20 cellular contexts compared by ENCODE assay signal in genomic region chr13:80737513-80737912, GRCh38.
A peak's percentile ranks its signal among the peaks of the same experiment; 100 is the strongest.
DNase-seq lines count a peak whose midpoint lies in the region; ATAC-seq and TF ChIP-seq lines count a peak whose summit lies in the region.
"Had no signal": no experiment of that assay in that cellular context is flagged by ENCODE, and none has a peak within 500 bp of the region (broad histone marks: within the 10 kb centered on the region; RNA-seq: fewer than 3 reads in every experiment).

No MANE protein-coding gene starts in this region.

- H3K4me3 ChIP-seq in cardiac muscle cell: no peak overlapping the region
- H3K4me3 ChIP-seq in left ventricle myocardium inferior: no peak overlapping the region
- H3K4me3 ChIP-seq in neuron (ENCODE audit: low read length): no peak overlapping the region
- H3K4me3 ChIP-seq: GM12878, GM23248 had no signal

- H3K4me1 ChIP-seq in cardiac muscle cell (ENCODE audit: low read depth): peaks cover 8% of the 10 kb centered on the region
- H3K4me1 ChIP-seq in left ventricle myocardium inferior: peaks cover 5% of the 10 kb centered on the region
- H3K4me1 ChIP-seq in neuron (ENCODE audit: insufficient read depth, low read length): no peaks in the 10 kb centered on the region

- H3K36me3 Mint-ChIP-seq in WTC11: peaks cover 5% of the 10 kb centered on the region
- H3K36me3 Mint-ChIP-seq: CD4-positive, alpha-beta memory T cell had no signal

- CTCF ChIA-PET in WTC11 (lab: Charles Lee): no interaction called here

- no peaks in the 10 kb centered on the region for H3K36me3 ChIP-seq in cardiac muscle cell
- H3K36me3 ChIP-seq in left ventricle myocardium inferior: no peaks in the 10 kb centered on the region
- H3K36me3 ChIP-seq in neuron (ENCODE audit: insufficient read depth, low read length): no peaks in the 10 kb centered on the region

- TF ChIP-seq CTCF in cardiac muscle cell (IDR thresholded peaks at IDR 0.05; ENCODE audit: low read depth, low read length) (no peak), left ventricle myocardium inferior (IDR thresholded peaks at IDR 0.05; ENCODE audit: borderline replicate concordance) (no peak), WTC11 (IDR thresholded peaks at IDR 0.05) (no peak)

- ATAC-seq in left cardiac atrium (no peak), WTC11 (no peak), HG03097 (IDR thresholded peaks at IDR 0.05; ENCODE audit: low FRiP score, unreplicated experiment) (no peak)
- ATAC-seq: GM12878 had no signal

- no peaks in the 10 kb centered on the region for H3K9me3 ChIP-seq in cardiac muscle cell (ENCODE audit: low read depth)
- peaks cover 14% of the 10 kb centered on the region for H3K9me3 ChIP-seq in left ventricle myocardium inferior (replicated peaks)
- H3K9me3 ChIP-seq in neuron (ENCODE audit: low read length): no peaks in the 10 kb centered on the region

- DNase-seq in DMS 273 (lab: John Stamatoyannopoulos, UW; ENCODE audit: unreplicated experiment): peak; percentile 1
- no peak for DNase-seq in DMS 273 treated with DMSO at 0.1 percent for 48 hours (lab: John Stamatoyannopoulos, UW)
- peak; percentile 11 to 89 for DNase-seq in cardiac muscle cell (ENCODE audit: low read depth in 1 of 2, low spot score in 1 of 2)
- no peak for DNase-seq in left cardiac atrium
- peak; percentile 36 for DNase-seq in left ventricle myocardium inferior
- DNase-seq in WTC11 (ENCODE audit: low spot score): no peak
- DNase-seq: C1 segment of cervical spinal cord; Calu3; CD4-positive, alpha-beta memory T cell; COR-L47; DMS79; EL; GDM1; GM23248; H7; HCEC 1CT had no signal

- H3K4me1 Mint-ChIP-seq in WTC11: no peaks in the 10 kb centered on the region
- H3K4me1 Mint-ChIP-seq: CD4-positive, alpha-beta memory T cell had no signal

- POLR2A ChIA-PET in WTC11 (lab: Charles Lee): no interaction called here

- peaks cover 17% of the 10 kb centered on the region for H3K9me3 Mint-ChIP-seq in WTC11

- no peak overlapping the region for H3K4me3 Mint-ChIP-seq in WTC11
- H3K4me3 Mint-ChIP-seq: CD4-positive, alpha-beta memory T cell had no signal

- H3K27me3 ChIP-seq in cardiac muscle cell (no peaks in the 10 kb centered on the region), left ventricle myocardium inferior (ENCODE audit: low read depth) (no peaks in the 10 kb centered on the region), neuron (ENCODE audit: insufficient read depth, low read length) (no peaks in the 10 kb centered on the region)

- H2AFZ ChIP-seq in neuron (ENCODE audit: low read depth, low read length): peak overlapping the region; percentile 36
- H2AFZ ChIP-seq: GM23248 had no signal

- H3K27ac Mint-ChIP-seq in WTC11: no peak overlapping the region
- H3K27ac Mint-ChIP-seq: CD4-positive, alpha-beta memory T cell had no signal

- H3K27ac ChIP-seq in cardiac muscle cell (peak overlapping the region; percentile 15), left ventricle myocardium inferior (replicated peaks) (peak overlapping the region; percentile 32)
- H3K27ac ChIP-seq: 22Rv1, GM23248 had no signal

- intact Hi-C loops in left cardiac atrium (cut with DNase I): no loop called here
- intact Hi-C loops in left ventricle myocardium inferior (cut with micrococcal nuclease): no loop called here

- no peaks in the 10 kb centered on the region for H3K27me3 Mint-ChIP-seq in WTC11 (ENCODE audit: low read depth)
- H3K27me3 Mint-ChIP-seq: CD4-positive, alpha-beta memory T cell had no signal

TF ChIP-seq in WTC11, 78 proteins besides CTCF, POLR2A, EP300 and RAD21:
- no peak for TF ChIP-seq USF2 (CRISPR knock-in tag; IDR thresholded peaks at IDR 0.05)
- no peak for TF ChIP-seq ATF3 (CRISPR knock-in tag; conservative IDR thresholded peaks at IDR 0.05)
- TF ChIP-seq FOXJ3 (CRISPR knock-in tag; IDR thresholded peaks at IDR 0.05; ENCODE audit: borderline replicate concordance): no peak
- no peak for TF ChIP-seq MAX (CRISPR knock-in tag; IDR thresholded peaks at IDR 0.05)

Comparison
In these comparisons a context has a peak if more than half of its experiments do, and no peak if none do; other contexts are left out.
1. DNase-seq: peak in DMS 273 (single experiment), cardiac muscle cell (2 of 2) and left ventricle myocardium inferior (single experiment); none in DMS 273 treated with DMSO at 0.1 percent for 48 hours (single experiment), left cardiac atrium (single experiment) and WTC11 (single experiment).